In the genomic region with DNA sequence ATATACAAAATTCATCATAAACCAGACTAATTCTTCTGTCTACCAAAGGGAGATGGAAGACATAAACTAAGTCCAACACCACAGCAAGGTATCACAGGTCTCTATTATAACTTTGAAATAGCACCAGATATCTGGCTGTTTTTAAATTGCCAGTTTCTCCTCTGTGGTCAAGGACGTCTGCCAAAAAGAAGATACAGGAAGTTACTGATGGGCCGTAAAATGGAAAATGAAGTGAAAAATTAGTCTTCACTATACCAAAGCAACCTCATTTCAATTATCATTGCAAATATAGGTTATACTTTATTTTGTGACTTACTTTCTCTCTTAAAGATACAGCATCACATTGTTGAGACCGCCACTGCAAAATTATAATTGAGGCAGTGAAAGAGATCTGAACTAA, we compare ENCODE assay signal across 26 cellular contexts.
"Had no signal": no experiment of that assay in that cellular context is flagged by ENCODE, and none has a peak within 500 bp of the region (broad histone marks: within the 10 kb centered on the region; RNA-seq: fewer than 3 reads in every experiment).

No MANE protein-coding gene starts in this region.

- H3K27me3 ChIP-seq: adrenal gland, body of pancreas, esophagus squamous epithelium, stomach, suprapubic skin, tibial artery, upper lobe of right lung had no signal

- H3K9me3 ChIP-seq: adrenal gland, esophagus squamous epithelium, stomach, tibial artery, upper lobe of right lung had no signal

- H3K36me3 ChIP-seq: adrenal gland, esophagus squamous epithelium, left ventricle myocardium inferior, stomach, suprapubic skin, tibial artery, upper lobe of right lung, WERI-Rb-1 had no signal

- DNase-seq: activated CD4-positive, alpha-beta memory T cell treated with anti-CD3 and anti-CD28 coated beads for 36 hours; activated CD4-positive, alpha-beta T cell treated with anti-CD3 and anti-CD28 coated beads, Interleukin-2, amount 10 ng/mL, durations not matched to agents 24 days and 14 days; activated CD8-positive, alpha-beta memory T cell treated with anti-CD3 and anti-CD28 coated beads, Interleukin-2, amount 50 U/mL, for 4 hours; activated effector memory CD4-positive, alpha-beta T cell treated with anti-CD3 and anti-CD28 coated beads, Interleukin-2, amount 50 U/mL, for 16 hours; activated naive CD4-positive, alpha-beta T cell treated with anti-CD3 and anti-CD28 coated beads for 36 hours; activated naive CD8-positive, alpha-beta T cell treated with anti-CD3 and anti-CD28 coated beads for 36 hours; activated T-cell treated with anti-CD3 and anti-CD28 coated beads, Interleukin-2, amount 50 U/mL, for 1 hour; adrenal gland; aorta; body of pancreas; dermis blood vessel endothelial cell; effector CD4-positive, alpha-beta T cell; esophagus squamous epithelium; left ventricle myocardium inferior; posterior cingulate gyrus; right cardiac atrium; stimulated activated CD4-positive, alpha-beta T cell treated with anti-CD3 and anti-CD28 coated beads, Interleukin-15, amount 100 ng/mL, for 24 hours; stimulated activated CD4-positive, alpha-beta T cell treated with anti-CD3 and anti-CD28 coated beads, Interleukin-2, amount 100 ng/mL, for 24 hours; stimulated activated naive B cell treated with anti-CD40 and anti-IgM and Interleukin-4, amounts not matched to agents 10 μg/mL and 1 μg/mL and 100 μg/mL, for 72 hours; stomach; tibial artery; upper lobe of right lung; WERI-Rb-1 had no signal

- H3K4me3 ChIP-seq: adrenal gland, body of pancreas, esophagus squamous epithelium, left ventricle myocardium inferior, lung, stomach, suprapubic skin, tibial artery, upper lobe of right lung had no signal

- ATAC-seq: activated CD4-positive, CD25-positive, alpha-beta regulatory T cell treated with anti-CD3 and anti-CD28 coated beads, Interleukin-2, amount 50 U/mL, for 24 hours; body of pancreas; right cardiac atrium; stimulated activated naive B cell treated with anti-CD40 and anti-IgM and Interleukin-4, amounts not matched to agents 10 μg/mL and 1 μg/mL and 100 μg/mL, for 72 hours; upper lobe of right lung had no signal

- H3K4me1 ChIP-seq: adrenal gland, body of pancreas, esophagus squamous epithelium, left ventricle myocardium inferior, stomach, suprapubic skin, tibial artery, upper lobe of right lung had no signal
